Comparison of ENCODE assay signal across 18 cellular contexts in genomic region chr3:145620002-145620401, GRCh38.
DNase-seq lines count a peak whose midpoint lies in the region; ATAC-seq and TF ChIP-seq lines count a peak whose summit lies in the region.
"Had no signal": no experiment of that assay in that cellular context is flagged by ENCODE, and none has a peak within 500 bp of the region (broad histone marks: within the 10 kb centered on the region; RNA-seq: fewer than 3 reads in every experiment).

No MANE protein-coding gene starts in this region.

- no peak overlapping the region for H3K14ac ChIP-seq in neuronal stem cell (ENCODE audit: low read length)

- CTCF ChIA-PET in OCI-LY7 (lab: Charles Lee; ENCODE audit: unreplicated experiment): no interaction called here

- H2BK5ac ChIP-seq in neuronal stem cell (ENCODE audit: low read length): no peak overlapping the region

- no peaks in the 10 kb centered on the region for H3K79me1 ChIP-seq in neuronal stem cell (ENCODE audit: low read depth, low read length)

- no peak overlapping the region for H3K4me3 Mint-ChIP-seq in GM23338
- H3K4me3 Mint-ChIP-seq: B cell; CD8-positive, alpha-beta T cell; IgD-negative memory B cell had no signal

- H2AK5ac ChIP-seq in neuronal stem cell (ENCODE audit: low read depth, low read length): no peak overlapping the region

- H3K4me2 ChIP-seq in GM23338 (no peak overlapping the region), OCI-LY7 (ENCODE audit: low read length) (0 out of 2 replicates have a peak overlapping the region, but pooled peaks have one; percentile 1), neuronal stem cell (ENCODE audit: insufficient read depth, low read length, poor library complexity, severe bottlenecking) (no peak overlapping the region)
- H3K4me2 ChIP-seq: BLaER1 treated with 17β-estradiol and CSF1 and Interleukin-3, amounts not matched to agents 10 nM and 100 nM had no signal

- TF ChIP-seq CTCF in GM23338 (conservative IDR thresholded peaks at IDR 0.05; ENCODE audit: low read depth in 2 of 2) (no peak), OCI-LY7 (conservative IDR thresholded peaks at IDR 0.05; ENCODE audit: low read length) (no peak)

- no peaks in the 10 kb centered on the region for H3K4me1 ChIP-seq in GM23338 (ENCODE audit: insufficient read depth)
- peaks cover 45% of the 10 kb centered on the region for H3K4me1 ChIP-seq in OCI-LY7 (ENCODE audit: insufficient read depth, low read length, poor library complexity, severe bottlenecking)
- peaks cover 0 to 11% of the 10 kb centered on the region in 2 donors for H3K4me1 ChIP-seq in neuronal stem cell (ENCODE audit: control insufficient read depth in 2 of 2, insufficient read depth in 1 of 2, low read depth in 1 of 2, low read length in 2 of 2)
- H3K4me1 ChIP-seq: BLaER1 treated with 17β-estradiol and CSF1 and Interleukin-3, amounts not matched to agents 10 nM and 100 nM; HAP-1 had no signal

- H3K9me3 Mint-ChIP-seq in GM23338: peaks cover 8% of the 10 kb centered on the region; the same call in 2 of the 3 replicates

- H3K27ac ChIP-seq in GM23338 (ENCODE audit: low read depth) (no peak overlapping the region), OCI-LY7 (ENCODE audit: low read depth, low read length, poor library complexity, severe bottlenecking) (no peak overlapping the region), neuronal stem cell (replicated peaks; ENCODE audit: low read length) (no peak overlapping the region)
- H3K27ac ChIP-seq: BLaER1 treated with 17β-estradiol and CSF1 and Interleukin-3, amounts not matched to agents 10 nM and 100 nM had no signal

- H3K27me3 Mint-ChIP-seq in GM23338 (ENCODE audit: insufficient read depth, low read depth, poor library complexity): peaks cover 3% of the 10 kb centered on the region
- H3K27me3 Mint-ChIP-seq: B cell, IgD-negative memory B cell had no signal

- no peak overlapping the region for H3K18ac ChIP-seq in neuronal stem cell (ENCODE audit: low read length)

- no peak overlapping the region for H4K8ac ChIP-seq in neuronal stem cell (ENCODE audit: low read depth, low read length)

- no peak overlapping the region for H2BK15ac ChIP-seq in neuronal stem cell (ENCODE audit: low read length)

- H3K9me2 ChIP-seq in GM23338 (ENCODE audit: insufficient read depth) (0 out of 2 replicates have a peak, but pooled peaks cover 11% of the 10 kb centered on the region), OCI-LY7 (ENCODE audit: insufficient read depth, low read length) (no peaks in the 10 kb centered on the region)

- no peak overlapping the region for H3K27ac Mint-ChIP-seq in GM23338
- H3K27ac Mint-ChIP-seq: B cell; CD8-positive, alpha-beta T cell had no signal

- no CpG with 5 or more reads among the region's 3 CpGs for WGBS in neuronal stem cell (ENCODE audit: extremely low coverage in 2 of 2, insufficient read length in 2 of 2, insufficient replicate concordance in 1 of 2), 2 donors

- no peaks in the 10 kb centered on the region for H3F3A ChIP-seq in GM23338 (replicated peaks; ENCODE audit: low read depth)

- H3K27me3 ChIP-seq in GM23338 (ENCODE audit: insufficient read depth): no peaks in the 10 kb centered on the region
- H3K27me3 ChIP-seq in neuronal stem cell (ENCODE audit: control insufficient read depth in 3 of 3, insufficient read depth in 3 of 3, low read depth in 1 of 3, low read length in 3 of 3): no peaks in the 10 kb centered on the region
- H3K27me3 ChIP-seq in MG63: no peaks in the 10 kb centered on the region
- H3K27me3 ChIP-seq: BLaER1 treated with 17β-estradiol and CSF1 and Interleukin-3, amounts not matched to agents 10 nM and 100 nM had no signal

- no peak overlapping the region for H3K23ac ChIP-seq in neuronal stem cell (ENCODE audit: low read depth, low read length, poor library complexity)

- no peak overlapping the region for H3K4ac ChIP-seq in neuronal stem cell (ENCODE audit: low read length)

- H3K9ac ChIP-seq in neuronal stem cell (ENCODE audit: low read depth, low read length, poor library complexity): no peak overlapping the region
- H3K9ac ChIP-seq: BLaER1 treated with 17β-estradiol and CSF1 and Interleukin-3, amounts not matched to agents 10 nM and 100 nM had no signal

- H3K4me1 Mint-ChIP-seq in GM23338: no peaks in the 10 kb centered on the region; the same call in 2 of the 3 replicates
- H3K4me1 Mint-ChIP-seq: B cell, IgD-negative memory B cell had no signal

- H3K4me3 ChIP-seq in GM23338 (no peak overlapping the region), OCI-LY7 (ENCODE audit: low read depth, low read length, poor library complexity, severe bottlenecking) (no peak overlapping the region), neuronal stem cell (ENCODE audit: low read length in 2 of 2) (no peak overlapping the region), MG63 (no peak overlapping the region)
- H3K4me3 ChIP-seq: BLaER1 treated with 17β-estradiol and CSF1 and Interleukin-3, amounts not matched to agents 10 nM and 100 nM; GM12878; HAP-1 had no signal

- H4K20me1 ChIP-seq in GM23338 (replicated peaks; ENCODE audit: insufficient read depth) (no peaks in the 10 kb centered on the region), OCI-LY7 (ENCODE audit: insufficient read depth, low read length) (no peaks in the 10 kb centered on the region)
- H4K20me1 ChIP-seq: BLaER1 treated with 17β-estradiol and CSF1 and Interleukin-3, amounts not matched to agents 10 nM and 100 nM had no signal

- in situ Hi-C loops in ACHN (cut with HindIII; ENCODE audit: low pct_ligation_motif_present, low pct_unique_long_range_greater_than_20kb, low sequenced_read_pairs): no loop called here

- POLR2A ChIA-PET in OCI-LY7 (lab: Charles Lee): interaction anchor here (0.6 to 3.1 kb wide), 8 partner anchors 9 to 841 kb away, joined by 3 to 23 read pairs (median 4); no protein-coding TSS in a partner anchor

- intact Hi-C loops in OCI-LY7 (cut with micrococcal nuclease; ENCODE audit: unreplicated experiment): no loop called here

- H2AFZ ChIP-seq in GM23338 (0 out of 2 replicates have a peak overlapping the region, but pooled peaks have one; percentile 38), OCI-LY7 (ENCODE audit: low read length) (peak overlapping the region; percentile 64; the same call in 1 of the 2 replicates), neuronal stem cell (ENCODE audit: low read length) (peak overlapping the region; percentile 25)

- H3K9me3 ChIP-seq in OCI-LY7 (ENCODE audit: low read length) (peaks cover 3% of the 10 kb centered on the region; the same call in 1 of the 2 replicates), neuronal stem cell (replicated peaks in 1 of 2; ENCODE audit: control insufficient read depth in 2 of 2, insufficient read depth in 1 of 2, low read depth in 1 of 2, low read length in 2 of 2) (no peaks in the 10 kb centered on the region), MG63 (no peaks in the 10 kb centered on the region)
- H3K9me3 ChIP-seq: HAP-1 had no signal

- no peak overlapping the region for H4K91ac ChIP-seq in neuronal stem cell (ENCODE audit: low read depth, low read length, poor library complexity)

- no peak overlapping the region for H2BK120ac ChIP-seq in neuronal stem cell (ENCODE audit: low read depth, low read length)

- no peak for DNase-seq in GM23338 (ENCODE audit: low spot score)
- no peak for DNase-seq in OCI-LY7 (ENCODE audit: low spot score)
- DNase-seq in neuronal stem cell (ENCODE audit: low spot score): no peak
- no peak for DNase-seq in ACHN
- no peak for DNase-seq in NCI-H1092 treated with DMSO at 0.1 percent for 48 hours (lab: John Stamatoyannopoulos, UW)
- no peak for DNase-seq in MG63
- DNase-seq: Calu3; CD8-positive, alpha-beta T cell; DMS 273 treated with DMSO at 0.1 percent for 48 hours; DMS53; DND-41; EL had no signal

- H3K36me3 ChIP-seq in GM23338 (ENCODE audit: insufficient read depth): no peaks in the 10 kb centered on the region
- no peaks in the 10 kb centered on the region; the same call in 1 of the 2 replicates for H3K36me3 ChIP-seq in OCI-LY7 (ENCODE audit: insufficient read depth, low read length)
- H3K36me3 ChIP-seq in neuronal stem cell (replicated peaks in 1 of 2; ENCODE audit: control insufficient read depth in 2 of 2, insufficient read depth in 2 of 2, low read length in 2 of 2): no peaks in the 10 kb centered on the region
- H3K36me3 ChIP-seq in MG63: no peaks in the 10 kb centered on the region
- H3K36me3 ChIP-seq: BLaER1 treated with 17β-estradiol and CSF1 and Interleukin-3, amounts not matched to agents 10 nM and 100 nM; HAP-1 had no signal

- no peak overlapping the region for H2BK12ac ChIP-seq in neuronal stem cell (ENCODE audit: low read length)

- no TSS peak for BruUV-seq in OCI-LY7 (replicated peaks; lab: Mats Ljungman, UMichigan)

- ATAC-seq in GM23338: no peak
- ATAC-seq: CD8-positive, alpha-beta T cell; GM12878; HepG2 had no signal

- H3K36me3 Mint-ChIP-seq in GM23338 (ENCODE audit: low read depth): peaks cover 4% of the 10 kb centered on the region; the same call in 1 of the 3 replicates
- H3K36me3 Mint-ChIP-seq: CD8-positive, alpha-beta T cell; IgD-negative memory B cell had no signal

- H3K79me2 ChIP-seq in GM23338 (replicated peaks; ENCODE audit: insufficient read depth) (no peaks in the 10 kb centered on the region), OCI-LY7 (ENCODE audit: insufficient read depth, low read depth, low read length) (no peaks in the 10 kb centered on the region)

TF ChIP-seq in GM23338, 12 proteins besides CTCF, POLR2A, EP300 and RAD21 (continues in another document):
- no peak for TF ChIP-seq NANOG (IDR thresholded peaks at IDR 0.05; ENCODE audit: borderline replicate concordance)
- no peak for TF ChIP-seq ETS1 (IDR thresholded peaks at IDR 0.05)
- no peak for TF ChIP-seq EZH2phosphoT487 (IDR thresholded peaks at IDR 0.05; ENCODE audit: unreplicated experiment)
- TF ChIP-seq ZNF331 (CRISPR knock-in tag; IDR thresholded peaks at IDR 0.05; ENCODE audit: low read depth): no peak
